In genomic region chr14:80692903-80693302, GRCh38 we compare ENCODE assay signal across 30 cellular contexts.
"Had no signal": no experiment of that assay in that cellular context is flagged by ENCODE, and none has a peak within 500 bp of the region (broad histone marks: within the 10 kb centered on the region; RNA-seq: fewer than 3 reads in every experiment).

No MANE protein-coding gene starts in this region.

- H3K4me1 ChIP-seq: SJCRH30 had no signal

- H3K27me3 Mint-ChIP-seq: T-cell had no signal

- H3K27me3 ChIP-seq: SJCRH30 had no signal

- ATAC-seq: Panc1, Right ventricle myocardium inferior, SK-N-SH treated with all-trans-retinoic acid at 6 μM for 48 hours, T-cell had no signal

- DNase-seq: Karpas-422, MM.1S, MV-4-11, NCI-H1092, NCI-H1105, NCI-H1417 treated with DMSO at 0.1 percent for 48 hours, NCI-H1436 treated with DMSO at 0.1 percent for 48 hours, NCI-H1694 treated with DMSO at 0.1 percent for 48 hours, NCI-H187 treated with DMSO at 0.1 percent for 48 hours, NCI-H2029, NCI-H2081, NCI-H2171 treated with DMSO at 0.1 percent for 48 hours, NCI-H2227 treated with DMSO at 0.1 percent for 48 hours, NCI-H345, NCI-H446, NCI-H510A treated with DMSO at 0.1 percent for 48 hours, NCI-H524 treated with DMSO at 0.1 percent for 48 hours, NCI-H526 treated with DMSO at 0.1 percent for 48 hours, NCI-H774, PC-9, SHP77, SIG-M5, SJCRH30, T-cell had no signal

- H3K4me3 ChIP-seq: PC-9, SJCRH30, SK-N-MC had no signal

- H3K27ac Mint-ChIP-seq: T-cell had no signal

- H2AFZ ChIP-seq: PC-9 had no signal

- H3K4me1 Mint-ChIP-seq: T-cell had no signal

- H3K9ac ChIP-seq: KMS-11 had no signal

- H3K27ac ChIP-seq: KMS-11, PC-9, RWPE1, SJCRH30, SK-N-MC had no signal

- H3K4me2 ChIP-seq: KMS-11, PC-9 had no signal

- H3K36me3 ChIP-seq: SJCRH30 had no signal

- H3K9me3 Mint-ChIP-seq: T-cell had no signal

- H3K9me3 ChIP-seq: SJCRH30 had no signal

- H3K4me3 Mint-ChIP-seq: T-cell had no signal
